26 cellular contexts compared by ENCODE assay signal in genomic region chr2:11339508-11340083, GRCh38. TPM values are rescaled to one million over a fixed set of nuclear protein-coding genes. Genes with fewer than 3 reads are reported as not detected.
DNase-seq lines count a peak whose midpoint lies in the region; ATAC-seq and TF ChIP-seq lines count a peak whose summit lies in the region.
"Had no signal": no experiment of that assay in that cellular context is flagged by ENCODE, and none has a peak within 500 bp of the region (broad histone marks: within the 10 kb centered on the region; RNA-seq: fewer than 3 reads in every experiment).

No MANE protein-coding gene starts in this region.

- H3K79me2 ChIP-seq in OCI-LY3 (ENCODE audit: low read length): peaks cover 89% of the 10 kb centered on the region

- H3K27ac ChIP-seq in OCI-LY3 (ENCODE audit: low read length) (no peak overlapping the region), gastrocnemius medialis (peak overlapping the region; percentile 97 to 99 (median 98))
- H3K27ac ChIP-seq: SJCRH30, suprapubic skin had no signal

- no peaks in the 10 kb centered on the region for H3K36me3 ChIP-seq in OCI-LY3 (replicated peaks; ENCODE audit: low read depth, low read length)
- H3K36me3 ChIP-seq in gastrocnemius medialis: no peaks in the 10 kb centered on the region
- H3K36me3 ChIP-seq: heart right ventricle, SJCRH30, suprapubic skin had no signal

- no peak overlapping the region for H2AFZ ChIP-seq in OCI-LY3 (ENCODE audit: low read depth, low read length)

- H3K36me3 Mint-ChIP-seq in effector memory CD8-positive, alpha-beta T cell (ENCODE audit: insufficient read depth): peaks cover 3% of the 10 kb centered on the region

- no peak for TF ChIP-seq CTCF in OCI-LY3 (IDR thresholded peaks at IDR 0.05; ENCODE audit: low read depth, low read length)
- no peak for TF ChIP-seq CTCF in gastrocnemius medialis (IDR thresholded peaks at IDR 0.05 in 4 of 5, conservative IDR thresholded peaks at IDR 0.05 in 1 of 5)

- peak; percentile 72 for DNase-seq in G401 (ENCODE audit: low spot score)
- no peak for DNase-seq in effector memory CD8-positive, alpha-beta T cell
- DNase-seq in gastrocnemius medialis: no peak
- DNase-seq in NCI-H1092 (lab: John Stamatoyannopoulos, UW): no peak
- DNase-seq: activated CD4-positive, alpha-beta T cell treated with anti-CD3 and anti-CD28 coated beads, Interleukin-2, amount 50 U/mL, for 48 hours; activated CD8-positive, alpha-beta memory T cell treated with anti-CD3 and anti-CD28 coated beads, Interleukin-2, amount 50 U/mL, for 4 hours; aorta; central memory CD4-positive, alpha-beta T cell; heart right ventricle; Kasumi-1; left cardiac atrium; mesendoderm; NCI-H2029 treated with DMSO at 0.1 percent for 48 hours; NCI-H446; nucleus accumbens; retina; SJCRH30; stimulated activated CD4-positive, alpha-beta T cell treated with anti-CD3 and anti-CD28 coated beads, Interleukin-4, amount 100 ng/mL, for 24 hours; stimulated activated naive B cell treated with anti-CD40 and anti-IgM and Interleukin-4, amounts not matched to agents 10 μg/mL and 1 μg/mL and 100 μg/mL, for 72 hours; T-helper 1 cell had no signal

- no peak overlapping the region for H3K4me3 ChIP-seq in OCI-LY3 (ENCODE audit: low read length)
- H3K4me3 ChIP-seq in gastrocnemius medialis: peak overlapping the region in 2 of 4 donors; percentile 11 to 17
- H3K4me3 ChIP-seq: heart right ventricle, SJCRH30, suprapubic skin had no signal

- peak overlapping the region; percentile 24 for H3K4me2 ChIP-seq in OCI-LY3 (ENCODE audit: low read length)

- H3K9me3 Mint-ChIP-seq in effector memory CD8-positive, alpha-beta T cell: no peaks in the 10 kb centered on the region
- H3K9me3 Mint-ChIP-seq: activated naive CD4-positive, alpha-beta T cell treated with anti-CD3 and anti-CD28 coated beads, Interleukin-2, amount 50 U/mL, for 72 hours; activated T-helper 2 cell treated with anti-CD3 and anti-CD28 coated beads, Interferon-gamma antibody, Interleukin-2, Interleukin-4, amounts not matched to agents 10 μg/mL and 5 μg/mL and 100 μg/mL, durations not matched to agents 14 hours and 24 hours and 36 hours; stimulated activated naive B cell treated with anti-CD40 and anti-IgM and Interleukin-4, amounts not matched to agents 10 μg/mL and 1 μg/mL and 100 μg/mL, for 72 hours had no signal

- intact Hi-C loops in gastrocnemius medialis (cut with DNase I; ENCODE audit: low total_unique reads): loop anchor here (5.0 kb wide), 1 partner anchor 102 kb away; no protein-coding TSS in a partner anchor

- no peak for TF ChIP-seq POLR2A in gastrocnemius medialis (IDR thresholded peaks at IDR 0.05)

- peaks cover 17 to 43% of the 10 kb centered on the region in 2 donors for H3K4me1 Mint-ChIP-seq in effector memory CD8-positive, alpha-beta T cell (ENCODE audit: low read depth in 2 of 2)

- peak overlapping the region; percentile 35 to 60 for H3K27ac Mint-ChIP-seq in effector memory CD8-positive, alpha-beta T cell
- H3K27ac Mint-ChIP-seq: activated naive CD4-positive, alpha-beta T cell treated with anti-CD3 and anti-CD28 coated beads, Interleukin-2, amount 50 U/mL, for 72 hours; activated T-helper 2 cell treated with anti-CD3 and anti-CD28 coated beads, Interferon-gamma antibody, Interleukin-2, Interleukin-4, amounts not matched to agents 10 μg/mL and 5 μg/mL and 100 μg/mL, durations not matched to agents 14 hours and 24 hours and 36 hours; stimulated activated naive B cell treated with anti-CD40 and anti-IgM and Interleukin-4, amounts not matched to agents 10 μg/mL and 1 μg/mL and 100 μg/mL, for 72 hours had no signal

- in situ Hi-C loops in G401 (cut with HindIII; ENCODE audit: low sequenced_read_pairs): no loop called here
- in situ Hi-C loops in gastrocnemius medialis (cut with MboI; ENCODE audit: low sequenced_read_pairs in 4 of 4): loop anchor here in 1 of 4 donors (10.0 kb wide), 1 partner anchor 65 kb away; no protein-coding TSS in a partner anchor

- ATAC-seq in effector memory CD8-positive, alpha-beta T cell (replicated peaks): no peak
- ATAC-seq in gastrocnemius medialis (no peak), GM19397 (IDR thresholded peaks at IDR 0.05; ENCODE audit: unreplicated experiment) (no peak), GM21723 (IDR thresholded peaks at IDR 0.05; ENCODE audit: unreplicated experiment) (no peak)
- ATAC-seq: activated naive CD4-positive, alpha-beta T cell treated with anti-CD3 and anti-CD28 coated beads, Interleukin-2, amount 50 U/mL, for 72 hours; heart right ventricle; left cardiac atrium; stimulated activated naive B cell treated with anti-CD40 and anti-IgM and Interleukin-4, amounts not matched to agents 10 μg/mL and 1 μg/mL and 100 μg/mL, for 72 hours had no signal

- H3K27me3 ChIP-seq in OCI-LY3 (ENCODE audit: low read depth, low read length) (no peaks in the 10 kb centered on the region), gastrocnemius medialis (no peaks in the 10 kb centered on the region)
- H3K27me3 ChIP-seq: heart right ventricle, SJCRH30, suprapubic skin had no signal

- H3K27me3 Mint-ChIP-seq in effector memory CD8-positive, alpha-beta T cell: no peaks in the 10 kb centered on the region
- H3K27me3 Mint-ChIP-seq: stimulated activated naive B cell treated with anti-CD40 and anti-IgM and Interleukin-4, amounts not matched to agents 10 μg/mL and 1 μg/mL and 100 μg/mL, for 72 hours had no signal

- H3K4me3 Mint-ChIP-seq in effector memory CD8-positive, alpha-beta T cell: peak overlapping the region in 1 of 2 donors; percentile 8
- H3K4me3 Mint-ChIP-seq: stimulated activated naive B cell treated with anti-CD40 and anti-IgM and Interleukin-4, amounts not matched to agents 10 μg/mL and 1 μg/mL and 100 μg/mL, for 72 hours had no signal

- H3K9me3 ChIP-seq in OCI-LY3 (ENCODE audit: insufficient read depth, low read length) (no peaks in the 10 kb centered on the region), gastrocnemius medialis (no peaks in the 10 kb centered on the region)
- H3K9me3 ChIP-seq: SJCRH30, suprapubic skin had no signal

- H3K4me1 ChIP-seq in OCI-LY3 (ENCODE audit: low read length): peaks cover 16% of the 10 kb centered on the region
- H3K4me1 ChIP-seq in gastrocnemius medialis: peaks cover 45 to 56% of the 10 kb centered on the region in 2 donors

- H4K20me1 ChIP-seq in OCI-LY3 (ENCODE audit: insufficient read depth, low read length): peaks cover 45% of the 10 kb centered on the region

- H3K9ac ChIP-seq in OCI-LY3 (ENCODE audit: low read length): no peak overlapping the region

RNA-seq across cellular contexts. Expression of gene ROCK2, which starts 4.8 kb away (rescaled TPM):
- total RNA-seq in G401 (2014; rRNA removed; shearing (Covaris generic)): 13.8 and 24.0 TPM in 2 replicates
- total RNA-seq in gastrocnemius medialis: 10 to 100 TPM; 42.0 to 85.4 (median 70.7) TPM
